1 cellular context compared by ENCODE assay signal in genomic region chr17:72412650-72413076, GRCh38.
TF ChIP-seq lines count a peak whose summit lies in the region.

No MANE protein-coding gene starts in this region.

TF ChIP-seq in HepG2, 621 proteins besides CTCF, POLR2A, EP300 and RAD21 (continued from another document):
- peak; percentile 63; the same call in 1 of the 2 replicates for TF ChIP-seq ZBTB10 (CRISPR knock-in tag; IDR thresholded peaks at IDR 0.05; ENCODE audit: borderline replicate concordance)
- TF ChIP-seq ETS1 (CRISPR knock-in tag; IDR thresholded peaks at IDR 0.05), result 0 out of 2 replicates have a peak, but pooled peaks have one; percentile 29
- TF ChIP-seq ZNF431 (CRISPR knock-in tag; IDR thresholded peaks at IDR 0.05; ENCODE audit: borderline replicate concordance, low read depth), result no peak
- TF ChIP-seq ZC3H13 (CRISPR knock-in tag; IDR thresholded peaks at IDR 0.05), result no peak
- TF ChIP-seq CHD4 (IDR thresholded peaks at IDR 0.05; ENCODE audit: borderline replicate concordance, low read length), result peak; percentile 94; the same call in 1 of the 2 replicates
- TF ChIP-seq GABPA (IDR thresholded peaks at IDR 0.05; ENCODE audit: low read depth, low read length), result no peak
- TF ChIP-seq GABPA (CRISPR knock-in tag; IDR thresholded peaks at IDR 0.05; ENCODE audit: low read depth), result no peak
- TF ChIP-seq ZNF737 (CRISPR knock-in tag; IDR thresholded peaks at IDR 0.05; ENCODE audit: borderline replicate concordance), result no peak
- TF ChIP-seq ZNF333 (CRISPR knock-in tag; IDR thresholded peaks at IDR 0.05; ENCODE audit: borderline replicate concordance), result peak; percentile 58; the same call in 1 of the 2 replicates
- TF ChIP-seq NAIF1 (CRISPR knock-in tag; IDR thresholded peaks at IDR 0.05; ENCODE audit: borderline replicate concordance), result peak; percentile 58; the same call in 1 of the 2 replicates
- no peak for TF ChIP-seq FOXO1 (CRISPR knock-in tag; IDR thresholded peaks at IDR 0.05)
- no peak for TF ChIP-seq PRDM10 (CRISPR knock-in tag; IDR thresholded peaks at IDR 0.05; ENCODE audit: low read depth)
- 0 out of 2 replicates have a peak, but pooled peaks have one; percentile 2 for TF ChIP-seq SMC3 (IDR thresholded peaks at IDR 0.05; ENCODE audit: low read length)
- 0 out of 2 replicates have a peak, but pooled peaks have one; percentile 15 for TF ChIP-seq TSC22D2 (CRISPR knock-in tag; IDR thresholded peaks at IDR 0.05; ENCODE audit: borderline replicate concordance)
- TF ChIP-seq ISX (CRISPR knock-in tag; conservative IDR thresholded peaks at IDR 0.05), result 0 out of 2 replicates have a peak, but pooled peaks have one; percentile 58
- 0 out of 2 replicates have a peak, but pooled peaks have one; percentile 7 for TF ChIP-seq DR1 (CRISPR knock-in tag; IDR thresholded peaks at IDR 0.05)
- no peak for TF ChIP-seq MNT (IDR thresholded peaks at IDR 0.05)
- TF ChIP-seq ZNF253 (CRISPR knock-in tag; IDR thresholded peaks at IDR 0.05; ENCODE audit: borderline replicate concordance), result 0 out of 2 replicates have a peak, but pooled peaks have one; percentile 59
